17 cellular contexts compared by ENCODE assay signal in genomic region chr12:106187155-106187789, GRCh38. TPM values are rescaled to one million over a fixed set of nuclear protein-coding genes. Genes with fewer than 3 reads are reported as not detected.
DNase-seq lines count a peak whose midpoint lies in the region; ATAC-seq and TF ChIP-seq lines count a peak whose summit lies in the region.
"Had no signal": no experiment of that assay in that cellular context is flagged by ENCODE, and none has a peak within 500 bp of the region (broad histone marks: within the 10 kb centered on the region; RNA-seq: fewer than 3 reads in every experiment).

No MANE protein-coding gene starts in this region.

- intact Hi-C loops in sciatic nerve (cut with DNase I) = no loop called here

- DNase-seq in ELF-1 (ENCODE audit: low read depth, low spot score) (peak; percentile 26), SK-MEL-5 (ENCODE audit: low read depth, low spot score) (peak; percentile 71), nephron progenitor cell (no peak), sciatic nerve (ENCODE audit: low spot score) (no peak), NCI-H1105 treated with DMSO at 0.1 percent for 48 hours (lab: John Stamatoyannopoulos, UW) (no peak), NCI-H187 treated with DMSO at 0.1 percent for 48 hours (lab: John Stamatoyannopoulos, UW) (no peak)
- DNase-seq: AML-193; CD8-positive, alpha-beta T cell; DMS79 treated with DMSO at 0.1 percent for 48 hours; Karpas-422; NCI-H1092 treated with DMSO at 0.1 percent for 48 hours; NCI-H1436 treated with DMSO at 0.1 percent for 48 hours; NCI-H1930; NCI-H2107; NCI-H524; NCI-H774 had no signal

- H3K9me3 Mint-ChIP-seq in nephron progenitor cell = no peaks in the 10 kb centered on the region
- H3K9me3 Mint-ChIP-seq: CD8-positive, alpha-beta T cell had no signal

- peak overlapping the region; percentile 45 for H3K27ac Mint-ChIP-seq in nephron progenitor cell
- H3K27ac Mint-ChIP-seq: CD8-positive, alpha-beta T cell had no signal

- in situ Hi-C loops in SK-MEL-5 (cut with HindIII; ENCODE audit: low pct_unique_long_range_greater_than_20kb, low sequenced_read_pairs) = no loop called here

- peak; percentile 72 for ATAC-seq in sciatic nerve
- ATAC-seq in GM19035 (IDR thresholded peaks at IDR 0.05; ENCODE audit: unreplicated experiment) = no peak
- ATAC-seq: CD8-positive, alpha-beta T cell had no signal

- peaks cover 87% of the 10 kb centered on the region for H3K4me1 Mint-ChIP-seq in nephron progenitor cell

- H3K27me3 Mint-ChIP-seq in nephron progenitor cell (ENCODE audit: low read depth, poor library complexity) = peaks cover 7% of the 10 kb centered on the region

- H3K36me3 Mint-ChIP-seq in nephron progenitor cell (ENCODE audit: low read depth) = no peaks in the 10 kb centered on the region
- H3K36me3 Mint-ChIP-seq: CD8-positive, alpha-beta T cell had no signal

- no peak for TF ChIP-seq CTCF in nephron progenitor cell (IDR thresholded peaks at IDR 0.05)

- H3K4me3 Mint-ChIP-seq in nephron progenitor cell = no peak overlapping the region
- H3K4me3 Mint-ChIP-seq: CD8-positive, alpha-beta T cell had no signal

RNA-seq across cellular contexts. Expression of gene NUAK1, which starts 48.5 kb away (rescaled TPM):
- total RNA-seq in SK-MEL-5 (2014; rRNA removed; shearing (Covaris generic)) = 0.63 and 0.69 TPM in 2 replicates
- polyA plus RNA-seq in SK-MEL-5 (2015; cell fraction: cytosol; rRNA removed) = 2.1 TPM in 2 replicates
- polyA plus RNA-seq in SK-MEL-5 (2015; cell fraction: nucleus; rRNA removed) = 0.95 and 2.2 TPM in 2 replicates
- total RNA-seq in sciatic nerve = 38.6 TPM

Comparison
In these comparisons a context has a peak if more than half of its experiments do, and no peak if none do; other contexts are left out.
1. DNase-seq: peak in ELF-1 (single experiment) and SK-MEL-5 (single experiment); none in nephron progenitor cell (single experiment), sciatic nerve (single experiment), NCI-H1105 treated with DMSO at 0.1 percent for 48 hours (single experiment) and NCI-H187 treated with DMSO at 0.1 percent for 48 hours (single experiment).
2. RNA of gene NUAK1, which starts 48.5 kb away (total RNA-seq): 38.6 TPM in sciatic nerve (single experiment); 0.63 to 0.69 TPM in SK-MEL-5; every median in the first group is over 10 times any median in the second.